ENCODE assay signal across 2 cellular contexts in the genomic region with DNA sequence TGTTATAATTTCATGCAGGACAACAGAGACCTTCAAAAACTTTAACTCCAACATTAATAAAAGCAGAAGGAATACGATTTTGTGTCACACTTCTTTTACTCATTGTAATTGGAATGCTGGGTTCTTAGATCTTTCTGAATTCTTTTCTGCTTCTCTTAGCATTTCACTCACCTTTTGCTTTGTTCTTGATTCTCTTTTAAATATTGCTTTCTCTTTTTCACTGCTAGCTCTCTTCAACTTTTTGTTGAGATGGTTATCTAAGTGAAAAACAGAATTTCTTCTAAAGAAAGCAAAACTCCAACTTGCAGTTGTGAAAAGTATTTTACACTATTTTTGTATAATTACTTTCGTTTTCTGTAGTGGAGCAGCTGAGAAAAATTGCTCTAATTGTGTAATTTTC.
TF ChIP-seq lines count a peak whose summit lies in the region.

No MANE protein-coding gene starts in this region.

TF ChIP-seq in SK-N-SH, 30 proteins besides CTCF, POLR2A, EP300 and RAD21 (continued from another document):
- TF ChIP-seq, protein P1, sequence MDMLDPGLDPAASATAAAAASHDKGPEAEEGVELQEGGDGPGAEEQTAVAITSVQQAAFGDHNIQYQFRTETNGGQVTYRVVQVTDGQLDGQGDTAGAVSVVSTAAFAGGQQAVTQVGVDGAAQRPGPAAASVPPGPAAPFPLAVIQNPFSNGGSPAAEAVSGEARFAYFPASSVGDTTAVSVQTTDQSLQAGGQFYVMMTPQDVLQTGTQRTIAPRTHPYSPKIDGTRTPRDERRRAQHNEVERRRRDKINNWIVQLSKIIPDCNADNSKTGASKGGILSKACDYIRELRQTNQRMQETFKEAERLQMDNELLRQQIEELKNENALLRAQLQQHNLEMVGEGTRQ (IDR thresholded peaks at IDR 0.05; ENCODE audit: borderline replicate concordance, low read depth, low read length), result no peak
- TF ChIP-seq, protein P2, sequence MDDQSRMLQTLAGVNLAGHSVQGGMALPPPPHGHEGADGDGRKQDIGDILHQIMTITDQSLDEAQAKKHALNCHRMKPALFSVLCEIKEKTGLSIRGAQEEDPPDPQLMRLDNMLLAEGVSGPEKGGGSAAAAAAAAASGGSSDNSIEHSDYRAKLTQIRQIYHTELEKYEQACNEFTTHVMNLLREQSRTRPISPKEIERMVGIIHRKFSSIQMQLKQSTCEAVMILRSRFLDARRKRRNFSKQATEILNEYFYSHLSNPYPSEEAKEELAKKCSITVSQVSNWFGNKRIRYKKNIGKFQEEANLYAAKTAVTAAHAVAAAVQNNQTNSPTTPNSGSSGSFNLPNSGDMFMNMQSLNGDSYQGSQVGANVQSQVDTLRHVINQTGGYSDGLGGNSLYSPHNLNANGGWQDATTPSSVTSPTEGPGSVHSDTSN (IDR thresholded peaks at IDR 0.05), result no peak
- TF ChIP-seq NRF1 (IDR thresholded peaks at IDR 0.05; ENCODE audit: low read depth, low read length) (no peak), IRF3 (IDR thresholded peaks at IDR 0.05; ENCODE audit: low read depth, low read length) (no peak), SIN3A (IDR thresholded peaks at IDR 0.05; ENCODE audit: borderline replicate concordance, low read depth, low read length) (no peak)

TF ChIP-seq in SK-N-SH treated with all-trans-retinoic acid at 6 μM for 48 hours, 23 proteins besides CTCF, POLR2A, EP300 and RAD21 (continued from another document):
- TF ChIP-seq TSHZ2 (CRISPR knock-in tag; IDR thresholded peaks at IDR 0.05), result no peak
- no peak for TF ChIP-seq ZNF70 (CRISPR knock-in tag; IDR thresholded peaks at IDR 0.05)
- no peak for TF ChIP-seq GLIS3 (CRISPR knock-in tag; IDR thresholded peaks at IDR 0.05)
